In the genomic region with DNA sequence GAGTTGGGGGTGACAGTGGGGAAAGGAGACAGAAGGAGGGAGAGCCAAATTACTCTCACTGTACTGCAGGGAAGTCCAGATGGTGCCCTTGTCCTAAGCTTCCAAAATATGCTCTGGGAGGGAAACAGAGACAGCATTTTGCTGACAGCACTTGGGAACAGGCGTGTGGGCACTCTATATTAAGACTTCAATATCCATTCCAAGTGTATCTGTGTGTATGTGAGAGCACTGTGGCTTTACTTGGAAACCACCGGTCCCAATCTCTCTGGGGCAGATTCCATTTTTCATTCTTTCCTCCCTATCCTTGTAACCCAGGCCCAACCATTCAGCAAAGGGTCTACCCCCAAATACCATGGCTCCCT, we compare ENCODE assay signal across 20 cellular contexts.
"Had no signal": no experiment of that assay in that cellular context is flagged by ENCODE, and none has a peak within 500 bp of the region (broad histone marks: within the 10 kb centered on the region; RNA-seq: fewer than 3 reads in every experiment).

No MANE protein-coding gene starts in this region.

- H3K27me3 ChIP-seq: adrenal gland, SJCRH30 had no signal

- H3K4me1 ChIP-seq: adrenal gland, SJCRH30 had no signal

- H3K4me3 ChIP-seq: adrenal gland, SJCRH30 had no signal

- H3K9ac ChIP-seq: SK-N-SH had no signal

- ATAC-seq: activated CD4-positive, alpha-beta T cell treated with anti-CD3 and anti-CD28 coated beads for 36 hours; activated T-cell treated with anti-CD3 and anti-CD28 coated beads, Interleukin-2, amount 50 U/mL, for 72 hours had no signal

- H3K9me3 ChIP-seq: adrenal gland, SJCRH30, SK-N-SH had no signal

- DNase-seq: activated CD4-positive, alpha-beta memory T cell treated with anti-CD3 and anti-CD28 coated beads, Interleukin-2, amount 10 ng/mL, durations not matched to agents 7 days and 5 days; activated CD4-positive, alpha-beta T cell treated with anti-CD3 and anti-CD28 coated beads for 36 hours; activated CD4-positive, alpha-beta T cell treated with anti-CD3 and anti-CD28 coated beads, Interleukin-2, amount 50 U/mL, for 1 hour; activated naive CD4-positive, alpha-beta T cell treated with anti-CD3 and anti-CD28 coated beads, Interleukin-2, amount 50 U/mL, for 16 hours; activated naive CD8-positive, alpha-beta T cell treated with anti-CD3 and anti-CD28 coated beads, Interleukin-2, amount 10 ng/mL, durations not matched to agents 7 days and 5 days; activated T-cell treated with anti-CD3 and anti-CD28 coated beads for 4 hours; activated T-cell treated with anti-CD3 and anti-CD28 coated beads, Interleukin-2, amount 50 U/mL, for 72 hours; adrenal gland; NCI-H1048; NCI-H146; NCI-H187 treated with DMSO at 0.1 percent for 48 hours; NCI-H2171; NCI-H2227 treated with DMSO at 0.1 percent for 48 hours; NCI-H446 treated with DMSO at 0.1 percent for 48 hours; NCI-H526 treated with DMSO at 0.1 percent for 48 hours; Right ventricle myocardium superior; SJCRH30; SK-N-SH; WERI-Rb-1 had no signal

- H3K4me2 ChIP-seq: SK-N-SH had no signal

- H3K36me3 ChIP-seq: adrenal gland, SJCRH30, WERI-Rb-1 had no signal

- H3K27ac ChIP-seq: adrenal gland, RWPE1, SJCRH30, WERI-Rb-1 had no signal
